ENCODE assay signal across 9 cellular contexts in genomic region chr10:43231523-43232078, GRCh38. TPM values are rescaled to one million over a fixed set of nuclear protein-coding genes. Genes with fewer than 3 reads are reported as not detected.
DNase-seq lines count a peak whose midpoint lies in the region; ATAC-seq and TF ChIP-seq lines count a peak whose summit lies in the region.
"Had no signal": no experiment of that assay in that cellular context is flagged by ENCODE, and none has a peak within 500 bp of the region (broad histone marks: within the 10 kb centered on the region; RNA-seq: fewer than 3 reads in every experiment).

No MANE protein-coding gene starts in this region.

- no peaks in the 10 kb centered on the region for H3K9me3 ChIP-seq in ovary
- H3K9me3 ChIP-seq in vagina, result no peaks in the 10 kb centered on the region

- H3K27ac ChIP-seq in ovary (no peak overlapping the region), vagina (no peak overlapping the region)

- no peaks in the 10 kb centered on the region for H3K36me3 ChIP-seq in ovary
- H3K36me3 ChIP-seq in vagina, result no peaks in the 10 kb centered on the region

- H3K4me3 Mint-ChIP-seq in T-cell, result peak overlapping the region; percentile 7 to 50 (median 25)
- H3K4me3 Mint-ChIP-seq in central memory CD8-positive, alpha-beta T cell, result peak overlapping the region; percentile 87

- H3K4me3 ChIP-seq in ovary (no peak overlapping the region), vagina (no peak overlapping the region)

- TF ChIP-seq EP300 in ovary (IDR thresholded peaks at IDR 0.05), result no peak

- POLR2A ChIA-PET in T-cell (lab: Charles Lee), result no interaction called here

- TF ChIP-seq POLR2A in ovary (IDR thresholded peaks at IDR 0.05) (no peak), vagina (IDR thresholded peaks at IDR 0.05) (no peak)

- 56 to 64% (median 61%) methylated on average over 5 to 6 of the region's 6 CpGs for WGBS in ovary, 3 donors

- peak; percentile 51 for ATAC-seq in GM18909 (IDR thresholded peaks at IDR 0.05; ENCODE audit: poor library complexity, unreplicated experiment)
- ATAC-seq in T-cell (replicated peaks in 1 of 4), result peak; percentile 52 to 81 (median 67)
- ATAC-seq in central memory CD8-positive, alpha-beta T cell (replicated peaks; ENCODE audit: extremely low read depth, poor library complexity, severe bottlenecking), result peak; percentile 75
- ATAC-seq in GM18868 (IDR thresholded peaks at IDR 0.05; ENCODE audit: unreplicated experiment), result no peak

- H3K9me3 Mint-ChIP-seq in T-cell, result no peaks in the 10 kb centered on the region
- H3K9me3 Mint-ChIP-seq in central memory CD8-positive, alpha-beta T cell, result no peaks in the 10 kb centered on the region

- peaks cover 18 to 43% (median 31%) of the 10 kb centered on the region in 3 donors for H3K4me1 Mint-ChIP-seq in T-cell
- H3K4me1 Mint-ChIP-seq in central memory CD8-positive, alpha-beta T cell, result peaks cover 56% of the 10 kb centered on the region

- DNase-seq in T-cell, result peak in 28 of 34 experiments; percentile 6 to 59 (median 31)
- peak in 1 of 2 donors; percentile 67 for DNase-seq in central memory CD8-positive, alpha-beta T cell (ENCODE audit: low spot score in 2 of 2)
- peak in 3 of 5 donors; percentile 2 to 13 (median 9) for DNase-seq in ovary
- DNase-seq in D341Med (ENCODE audit: low spot score), result no peak
- DNase-seq in NCI-H2196 treated with DMSO at 0.1 percent for 48 hours (lab: John Stamatoyannopoulos, UW; ENCODE audit: unreplicated experiment), result no peak
- DNase-seq in vagina (ENCODE audit: extremely low spot score in 2 of 2), result no peak
- DNase-seq: NCI-H2029 treated with DMSO at 0.1 percent for 48 hours had no signal

- H3K27ac Mint-ChIP-seq in T-cell, result peak overlapping the region; percentile 75 to 76
- H3K27ac Mint-ChIP-seq in central memory CD8-positive, alpha-beta T cell (ENCODE audit: low read depth), result peak overlapping the region; percentile 90

- peaks cover 13 to 14% of the 10 kb centered on the region in 2 donors for H3K27me3 Mint-ChIP-seq in T-cell
- no peaks in the 10 kb centered on the region for H3K27me3 Mint-ChIP-seq in central memory CD8-positive, alpha-beta T cell

- intact Hi-C loops in ovary (cut with DNase I), result no loop called here
- intact Hi-C loops in vagina (cut with DNase I), result no loop called here

- no peak for TF ChIP-seq CTCF in ovary (IDR thresholded peaks at IDR 0.05)
- TF ChIP-seq CTCF in vagina (IDR thresholded peaks at IDR 0.05), result no peak

- H3K27me3 ChIP-seq in ovary (no peaks in the 10 kb centered on the region), vagina (peaks cover 4% of the 10 kb centered on the region)

- CTCF ChIA-PET in T-cell (lab: Charles Lee), result interaction anchor here in 1 of 2 donors (0.7 kb wide), 2 partner anchors 12 to 102 kb away, joined by 4 to 9 read pairs; no protein-coding TSS in a partner anchor

- no peaks in the 10 kb centered on the region for H3K4me1 ChIP-seq in ovary (ENCODE audit: insufficient read depth)
- H3K4me1 ChIP-seq in vagina, result peaks cover 6% of the 10 kb centered on the region

- no peaks in the 10 kb centered on the region for H3K36me3 Mint-ChIP-seq in T-cell
- peaks cover 7% of the 10 kb centered on the region for H3K36me3 Mint-ChIP-seq in central memory CD8-positive, alpha-beta T cell (ENCODE audit: insufficient read depth)

RNA-seq across cellular contexts. Expression of gene RASGEF1A, which starts 35.3 kb away (rescaled TPM):
- total RNA-seq in T-cell (1 to 10 TPM; 2.2 to 6.9 (median 5.6) TPM), ovary (1 to 10 TPM in 4 of 7 donors, under 1 TPM in 3; 0.60 to 5.2 (median 1.3) TPM), vagina (14.5 TPM)
- 1 to 10 TPM in 1 of 2 donors, under 1 TPM in 1; 0.92 to 2.3 TPM for polyA plus RNA-seq in ovary

Comparison
In these comparisons a context has a peak if more than half of its experiments do, and no peak if none do; other contexts are left out.
1. DNase-seq: peak in T-cell (28 of 34) and ovary (3 of 5); none in D341Med (single experiment), NCI-H2196 treated with DMSO at 0.1 percent for 48 hours (single experiment) and vagina (0 of 2).